7 cellular contexts compared by ENCODE assay signal in the genomic region with DNA sequence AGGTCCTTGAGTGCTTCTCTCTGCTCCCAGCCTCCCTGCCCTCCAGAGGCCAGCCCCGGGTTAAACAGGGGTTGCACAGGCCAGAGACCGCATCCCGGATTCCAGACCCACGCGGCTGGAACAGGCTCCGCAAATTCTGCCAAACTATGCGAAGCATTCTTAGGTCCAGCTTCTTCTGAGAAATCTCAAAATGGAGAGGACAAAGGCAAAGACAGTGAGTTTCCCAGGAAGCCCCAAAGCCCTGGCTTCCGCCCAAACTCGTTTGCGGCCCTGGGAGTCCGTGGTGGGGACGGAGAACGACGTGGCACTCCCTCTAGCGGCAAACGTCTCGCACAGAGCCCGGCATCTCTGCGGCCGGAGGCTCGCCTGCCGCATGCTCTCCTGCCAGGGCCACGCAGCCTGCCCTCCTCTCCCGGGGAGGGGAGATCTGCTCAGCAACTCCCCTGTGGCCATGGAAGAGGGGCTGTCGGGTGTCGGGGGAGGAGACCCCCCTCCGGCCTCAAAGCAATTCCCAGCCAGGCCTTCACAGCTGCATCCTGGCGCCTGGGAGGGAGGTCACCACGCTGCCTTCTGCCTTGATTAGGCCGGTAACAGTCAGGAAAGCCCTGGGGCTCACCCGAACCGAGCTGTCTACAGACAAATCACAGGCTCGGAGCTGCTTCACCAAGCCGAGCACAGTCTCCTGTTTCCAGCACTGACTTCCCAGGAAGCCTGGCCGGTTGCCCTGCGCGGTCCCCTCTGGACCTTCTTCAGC. TPM values are rescaled to one million over a fixed set of nuclear protein-coding genes. Genes with fewer than 3 reads are reported as not detected.
A peak's percentile ranks its signal among the peaks of the same experiment; 100 is the strongest.
DNase-seq lines count a peak whose midpoint lies in the region; ATAC-seq and TF ChIP-seq lines count a peak whose summit lies in the region.

No MANE protein-coding gene starts in this region.

- no peak overlapping the region for H3K56ac ChIP-seq in H9 (ENCODE audit: insufficient read length, low read depth, low read length)

- H3K9ac ChIP-seq in H9 (ENCODE audit: extremely low read depth, insufficient read length, low read length): no peak overlapping the region

- no peaks in the 10 kb centered on the region; a peak in 1 of 5 replicates for H3K9me3 Mint-ChIP-seq in H9

- H2AK5ac ChIP-seq in H9 (ENCODE audit: insufficient read length, low read length): no peak overlapping the region

- H2BK20ac ChIP-seq in H9 (ENCODE audit: low read depth, low read length, poor library complexity, severe bottlenecking): no peak overlapping the region

- no peak overlapping the region for H4K91ac ChIP-seq in H9 (ENCODE audit: insufficient read length, low read depth, low read length)

- no peak overlapping the region; the same call in 1 of the 2 replicates for H3K14ac ChIP-seq in H9 (ENCODE audit: insufficient read depth, low read length)

- no peak overlapping the region for H3K4me3 ChIP-seq in LNCaP clone FGC (ENCODE audit: low read depth, low read length)
- no peak overlapping the region for H3K4me3 ChIP-seq in lung

- no peak overlapping the region for H4K5ac ChIP-seq in H9 (ENCODE audit: insufficient read length, low read depth, low read length)

- no peak overlapping the region for H2AFZ ChIP-seq in H9 (ENCODE audit: low read length)

- ATAC-seq in lung (ENCODE audit: insufficient read depth, low FRiP score): peak; percentile 89

- no peak overlapping the region for H2BK15ac ChIP-seq in H9 (ENCODE audit: low read depth, low read length)

- no peaks in the 10 kb centered on the region for H3K23me2 ChIP-seq in H9 (ENCODE audit: insufficient read length, low read depth, low read length, poor library complexity, severe bottlenecking)

- DNase-seq in H9 (peak; percentile 90), LNCaP clone FGC (ENCODE audit: low read depth) (peak; percentile 22), dermis microvascular lymphatic vessel endothelial cell (ENCODE audit: low read depth in 2 of 2) (peak; percentile 55 to 64), lung (ENCODE audit: low spot score) (peak; percentile 73)
- DNase-seq in activated CD4-positive, CD25-positive, alpha-beta regulatory T cell treated with anti-CD3 and anti-CD28 coated beads, Interleukin-2, amount 50 U/mL, for 72 hours: peak; percentile 60
- DNase-seq in stimulated activated CD4-positive, alpha-beta T cell treated with anti-CD3 and anti-CD28 coated beads, TNF-alpha, amount 100 ng/mL, for 4 hours (ENCODE audit: low read depth in 3 of 3): peak; percentile 4 to 38 (median 26)

- H3K27ac ChIP-seq in H9 (ENCODE audit: insufficient read length, low read depth, low read length) (no peak overlapping the region), lung (ENCODE audit: low read depth in 1 of 2, low read length in 1 of 2) (no peak overlapping the region)

- H3K18ac ChIP-seq in H9 (ENCODE audit: insufficient read length, low read depth, low read length): no peak overlapping the region

- no CpG with 5 or more reads among the region's 37 CpGs for WGBS in H9 (ENCODE audit: extremely low coverage, insufficient read length, low lambda C conversion rate)
- WGBS in lung, 2 donors: 19 to 21% methylated on average over 35 to 37 of the region's 37 CpGs

- no peak overlapping the region; a peak in 1 of 7 replicates for H3K27ac Mint-ChIP-seq in H9

- H3K36me3 ChIP-seq in lung (ENCODE audit: control insufficient read depth in 2 of 2, insufficient read depth in 2 of 2, low read length in 2 of 2): no peaks in the 10 kb centered on the region

- H3K79me1 ChIP-seq in H9 (ENCODE audit: insufficient read depth, low read depth, low read length, poor library complexity, severe bottlenecking): no peaks in the 10 kb centered on the region

- no peak overlapping the region for H2BK5ac ChIP-seq in H9 (ENCODE audit: insufficient read length, low read length)

- H3K23ac ChIP-seq in H9 (ENCODE audit: insufficient read length, low read depth, low read length): no peak overlapping the region

- peaks cover 2 to 8% of the 10 kb centered on the region in 2 experiments; a peak in 2 of 4 replicates for H3K4me1 Mint-ChIP-seq in H9

- no peak overlapping the region for H2BK12ac ChIP-seq in H9 (ENCODE audit: insufficient read length, low read depth, low read length)

- H4K20me1 ChIP-seq in H9 (ENCODE audit: control insufficient read depth, insufficient read depth, insufficient read length): no peaks in the 10 kb centered on the region

- no peak overlapping the region for H3K4ac ChIP-seq in H9 (ENCODE audit: low read depth, low read length)

- H4K8ac ChIP-seq in H9 (replicated peaks; ENCODE audit: insufficient read length, low read depth, low read length): no peak overlapping the region

- H3K4me3 Mint-ChIP-seq in H9: no peak overlapping the region

- H3K36me3 Mint-ChIP-seq in H9 (ENCODE audit: insufficient read depth in 1 of 3, low read depth in 3 of 3): no peaks in the 10 kb centered on the region; a peak in 3 of 7 replicates

- H3K79me2 ChIP-seq in H9 (ENCODE audit: insufficient read depth, low read length): no peaks in the 10 kb centered on the region

- peaks cover 32% of the 10 kb centered on the region for H3K27me3 Mint-ChIP-seq in H9 (ENCODE audit: low read depth)

- H3K4me1 ChIP-seq in H9 (ENCODE audit: insufficient read depth, low read length) (no peaks in the 10 kb centered on the region), lung (ENCODE audit: control insufficient read depth in 2 of 2, insufficient read depth in 2 of 2, low read length in 2 of 2) (no peaks in the 10 kb centered on the region)

- TF ChIP-seq CTCF in GM12874 (IDR thresholded peaks at IDR 0.05; ENCODE audit: insufficient read depth, low read depth, low read length): peak; percentile 93
- TF ChIP-seq CTCF in H9 (conservative IDR thresholded peaks at IDR 0.05): peak; percentile 95
- TF ChIP-seq CTCF in LNCaP clone FGC (IDR thresholded peaks at IDR 0.05; ENCODE audit: control insufficient read depth, extremely low read depth, insufficient read depth): peak; percentile 85
- peak; percentile 39 for TF ChIP-seq CTCF in lung (IDR thresholded peaks at IDR 0.05; ENCODE audit: control extremely low read depth, extremely low read depth)

- H2BK120ac ChIP-seq in H9 (ENCODE audit: low read depth, low read length, poor library complexity, severe bottlenecking): no peak overlapping the region

- H3K4me2 ChIP-seq in H9 (ENCODE audit: insufficient read depth, insufficient read length, low read length): no peak overlapping the region

- no peaks in the 10 kb centered on the region for H3K9me3 ChIP-seq in H9 (ENCODE audit: control insufficient read depth, low read depth, low read length)
- no peaks in the 10 kb centered on the region for H3K9me3 ChIP-seq in lung (ENCODE audit: control insufficient read depth in 2 of 2, insufficient read depth in 1 of 2, low read length in 1 of 2)

- H3T11ph ChIP-seq in H9 (ENCODE audit: low read length): no peak overlapping the region

- H3K27me3 ChIP-seq in H9 (ENCODE audit: insufficient read depth, low read length) (no peaks in the 10 kb centered on the region), lung (ENCODE audit: control insufficient read depth, insufficient read depth) (no peaks in the 10 kb centered on the region)

RNA-seq across cellular contexts. Expression of a gene that starts 33.4 kb away (rescaled TPM):
- 2.1 and 2.4 TPM in 2 replicates for total RNA-seq in H9 (2021)
- 2.2 and 5.1 TPM in 2 replicates for total RNA-seq in dermis microvascular lymphatic vessel endothelial cell
- 10 to 100 TPM in 1 of 2 donors, 1 to 10 TPM in 1; 2.7 to 16.2 TPM for total RNA-seq in lung
- 1 to 10 TPM; 3.1 to 3.8 TPM for polyA plus RNA-seq in lung

Comparison
In these comparisons a context has a peak if more than half of its experiments do, and no peak if none do; other contexts are left out.
1. CTCF ChIP-seq: peak in every context shown above with its lines; median percentile 95 in H9; 93 in GM12874; 85 in LNCaP clone FGC; 39 in lung.
2. DNase-seq: peak in every context shown above with its lines; median percentile 90 in H9; 73 in lung; 60 in activated CD4-positive, CD25-positive, alpha-beta regulatory T cell treated with anti-CD3 and anti-CD28 coated beads, Interleukin-2, amount 50 U/mL, for 72 hours; 60 in dermis microvascular lymphatic vessel endothelial cell; 26 in stimulated activated CD4-positive, alpha-beta T cell treated with anti-CD3 and anti-CD28 coated beads, TNF-alpha, amount 100 ng/mL, for 4 hours; 22 in LNCaP clone FGC.